Comparison of ENCODE assay signal across 18 cellular contexts in the genomic region with DNA sequence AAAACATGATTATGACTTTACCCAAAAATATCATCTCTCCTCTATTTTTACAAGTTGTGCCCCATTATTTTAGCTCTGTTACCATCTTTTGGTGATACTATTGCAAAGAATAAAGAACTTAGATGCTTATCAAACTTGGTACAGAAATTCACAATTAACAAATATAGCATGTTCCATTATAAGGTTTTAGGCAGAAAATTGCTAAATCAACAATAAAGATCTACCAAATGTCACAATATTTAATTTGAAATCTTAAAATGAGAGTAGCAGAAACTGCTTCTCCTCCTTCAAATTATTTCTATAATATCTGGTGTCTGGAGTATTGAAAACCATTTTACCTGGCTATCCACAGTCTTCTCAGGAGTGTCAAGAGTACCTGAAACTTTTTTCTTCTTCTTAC. TPM values are rescaled to one million over a fixed set of nuclear protein-coding genes. Genes with fewer than 3 reads are reported as not detected.
DNase-seq lines count a peak whose midpoint lies in the region; ATAC-seq and TF ChIP-seq lines count a peak whose summit lies in the region.
"Had no signal": no experiment of that assay in that cellular context is flagged by ENCODE, and none has a peak within 500 bp of the region (broad histone marks: within the 10 kb centered on the region; RNA-seq: fewer than 3 reads in every experiment).

No MANE protein-coding gene starts in this region.

- H3K27ac ChIP-seq in left ventricle myocardium inferior (replicated peaks) (peak overlapping the region; percentile 47), heart right ventricle (no peak overlapping the region), thyroid gland (no peak overlapping the region)
- H3K27ac ChIP-seq in CD8-positive, alpha-beta T cell (ENCODE audit: low read depth, low read length), result no peak overlapping the region
- H3K27ac ChIP-seq: BLaER1 had no signal

- peaks cover 47% of the 10 kb centered on the region for H3K36me3 Mint-ChIP-seq in activated CD8-positive, alpha-beta T cell treated with anti-CD3 and anti-CD28 coated beads for 36 hours (ENCODE audit: low read depth)
- H3K36me3 Mint-ChIP-seq in activated CD8-positive, alpha-beta T cell treated with anti-CD3 and anti-CD28 coated beads, Interleukin-2, amount 10 ng/mL, durations not matched to agents 7 days and 5 days (ENCODE audit: low read depth), result peaks cover 55% of the 10 kb centered on the region
- H3K36me3 Mint-ChIP-seq in activated naive CD8-positive, alpha-beta T cell, result peaks cover 11% of the 10 kb centered on the region
- peaks cover 67% of the 10 kb centered on the region for H3K36me3 Mint-ChIP-seq in CD8-positive, alpha-beta T cell

- POLR2A ChIA-PET in activated CD8-positive, alpha-beta T cell treated with anti-CD3 and anti-CD28 coated beads for 36 hours (lab: Charles Lee), result interaction anchor here (1.8 kb wide), 1 partner anchor 8 kb away, joined by 7 read pairs; the partner anchor contains the start of gene NIFK
- POLR2A ChIA-PET in activated CD8-positive, alpha-beta T cell treated with anti-CD3 and anti-CD28 coated beads, Interleukin-2, amount 10 ng/mL, durations not matched to agents 7 days and 5 days (lab: Charles Lee), result no interaction called here
- POLR2A ChIA-PET in CD8-positive, alpha-beta T cell (lab: Charles Lee), result no interaction called here

- no peaks in the 10 kb centered on the region for H3K9me3 ChIP-seq in left ventricle myocardium inferior (replicated peaks)
- no peaks in the 10 kb centered on the region for H3K9me3 ChIP-seq in heart right ventricle
- no peaks in the 10 kb centered on the region for H3K9me3 ChIP-seq in thyroid gland
- H3K9me3 ChIP-seq in CD8-positive, alpha-beta T cell (ENCODE audit: low read length), result no peaks in the 10 kb centered on the region
- H3K9me3 ChIP-seq: BLaER1 had no signal

- no peak for TF ChIP-seq CTCF in activated CD8-positive, alpha-beta T cell treated with anti-CD3 and anti-CD28 coated beads for 36 hours (IDR thresholded peaks at IDR 0.05)
- TF ChIP-seq CTCF in left ventricle myocardium inferior (IDR thresholded peaks at IDR 0.05; ENCODE audit: borderline replicate concordance) (no peak), heart right ventricle (IDR thresholded peaks at IDR 0.05) (no peak), thyroid gland (IDR thresholded peaks at IDR 0.05) (no peak)
- TF ChIP-seq CTCF in CD8-positive, alpha-beta T cell (IDR thresholded peaks at IDR 0.05), result no peak

- no peaks in the 10 kb centered on the region for H3K9me3 Mint-ChIP-seq in activated CD8-positive, alpha-beta T cell treated with anti-CD3 and anti-CD28 coated beads for 36 hours
- H3K9me3 Mint-ChIP-seq in activated CD8-positive, alpha-beta T cell treated with anti-CD3 and anti-CD28 coated beads, Interleukin-2, amount 10 ng/mL, durations not matched to agents 7 days and 5 days (ENCODE audit: insufficient read depth), result no peaks in the 10 kb centered on the region
- H3K9me3 Mint-ChIP-seq in activated naive CD8-positive, alpha-beta T cell (ENCODE audit: low read depth), result no peaks in the 10 kb centered on the region
- no peaks in the 10 kb centered on the region for H3K9me3 Mint-ChIP-seq in CD8-positive, alpha-beta T cell
- H3K9me3 Mint-ChIP-seq: CD4-positive, CD25-positive, alpha-beta regulatory T cell had no signal

- H3K4me3 ChIP-seq in left ventricle myocardium inferior, result no peak overlapping the region
- H3K4me3 ChIP-seq in heart right ventricle, result no peak overlapping the region
- no peak overlapping the region for H3K4me3 ChIP-seq in thyroid gland (replicated peaks in 1 of 3)
- no peak overlapping the region for H3K4me3 ChIP-seq in CD8-positive, alpha-beta T cell (ENCODE audit: low read depth, low read length)
- H3K4me3 ChIP-seq: BLaER1 had no signal

- no peaks in the 10 kb centered on the region for H3K27me3 Mint-ChIP-seq in activated CD8-positive, alpha-beta T cell treated with anti-CD3 and anti-CD28 coated beads for 36 hours
- no peaks in the 10 kb centered on the region for H3K27me3 Mint-ChIP-seq in activated CD8-positive, alpha-beta T cell treated with anti-CD3 and anti-CD28 coated beads, Interleukin-2, amount 10 ng/mL, durations not matched to agents 7 days and 5 days (ENCODE audit: low read depth)
- H3K27me3 Mint-ChIP-seq in activated naive CD8-positive, alpha-beta T cell, result no peaks in the 10 kb centered on the region
- no peaks in the 10 kb centered on the region for H3K27me3 Mint-ChIP-seq in CD8-positive, alpha-beta T cell (ENCODE audit: low read depth)
- H3K27me3 Mint-ChIP-seq: CD4-positive, CD25-positive, alpha-beta regulatory T cell had no signal

- H3K4me3 Mint-ChIP-seq in activated CD8-positive, alpha-beta T cell treated with anti-CD3 and anti-CD28 coated beads for 36 hours, result no peak overlapping the region
- no peak overlapping the region for H3K4me3 Mint-ChIP-seq in activated CD8-positive, alpha-beta T cell treated with anti-CD3 and anti-CD28 coated beads, Interleukin-2, amount 10 ng/mL, durations not matched to agents 7 days and 5 days
- H3K4me3 Mint-ChIP-seq in activated naive CD8-positive, alpha-beta T cell, result no peak overlapping the region
- H3K4me3 Mint-ChIP-seq in CD8-positive, alpha-beta T cell, result no peak overlapping the region
- H3K4me3 Mint-ChIP-seq: CD4-positive, CD25-positive, alpha-beta regulatory T cell had no signal

- no peak for ATAC-seq in activated CD8-positive, alpha-beta T cell treated with anti-CD3 and anti-CD28 coated beads for 36 hours
- ATAC-seq in activated CD8-positive, alpha-beta T cell treated with anti-CD3 and anti-CD28 coated beads, Interleukin-2, amount 10 ng/mL, durations not matched to agents 7 days and 5 days, result no peak
- ATAC-seq in heart right ventricle, result no peak
- ATAC-seq in CD8-positive, alpha-beta T cell, result no peak
- ATAC-seq: PC-3 had no signal

- intact Hi-C loops in activated CD8-positive, alpha-beta T cell treated with anti-CD3 and anti-CD28 coated beads for 36 hours (cut with micrococcal nuclease), result no loop called here
- intact Hi-C loops in left ventricle myocardium inferior (cut with micrococcal nuclease), result no loop called here
- intact Hi-C loops in heart right ventricle (cut with DNase I), result loop anchor here in 1 of 10 donors (10.0 kb wide), 1 partner anchor 323 kb away; no protein-coding TSS in a partner anchor
- intact Hi-C loops in thyroid gland (cut with DNase I), result no loop called here
- intact Hi-C loops in CD8-positive, alpha-beta T cell (cut with DNase I, micrococcal nuclease), result no loop called here

- H3K4me1 ChIP-seq in left ventricle myocardium inferior (peaks cover 4% of the 10 kb centered on the region), heart right ventricle (peaks cover 0 to 3% (median 0%) of the 10 kb centered on the region in 9 donors), thyroid gland (no peaks in the 10 kb centered on the region)
- H3K4me1 ChIP-seq in CD8-positive, alpha-beta T cell (ENCODE audit: insufficient read depth, low read length), result no peaks in the 10 kb centered on the region
- H3K4me1 ChIP-seq: BLaER1 had no signal

- CTCF ChIA-PET in activated CD8-positive, alpha-beta T cell treated with anti-CD3 and anti-CD28 coated beads for 36 hours (lab: Charles Lee), result interaction anchor here (0.6 to 2.7 kb wide), 3 partner anchors 10 to 132 kb away, joined by 3 to 7 read pairs (median 6); no protein-coding TSS in a partner anchor
- CTCF ChIA-PET in activated CD8-positive, alpha-beta T cell treated with anti-CD3 and anti-CD28 coated beads, Interleukin-2, amount 10 ng/mL, durations not matched to agents 7 days and 5 days (lab: Charles Lee), result no interaction called here
- CTCF ChIA-PET in CD8-positive, alpha-beta T cell (lab: Charles Lee), result interaction anchor here (1.4 kb wide), 1 partner anchor 66 kb away, joined by 3 read pairs; no protein-coding TSS in a partner anchor

- no peaks in the 10 kb centered on the region for H3K27me3 ChIP-seq in left ventricle myocardium inferior (ENCODE audit: low read depth)
- H3K27me3 ChIP-seq in heart right ventricle, result no peaks in the 10 kb centered on the region
- no peaks in the 10 kb centered on the region for H3K27me3 ChIP-seq in thyroid gland
- H3K27me3 ChIP-seq in CD8-positive, alpha-beta T cell (ENCODE audit: insufficient read depth, low read length), result no peaks in the 10 kb centered on the region
- H3K27me3 ChIP-seq: BLaER1 had no signal

- DNase-seq in activated CD8-positive, alpha-beta T cell treated with anti-CD3 and anti-CD28 coated beads for 36 hours, result no peak
- DNase-seq in activated CD8-positive, alpha-beta T cell treated with anti-CD3 and anti-CD28 coated beads, Interleukin-2, amount 10 ng/mL, durations not matched to agents 7 days and 5 days, result no peak
- DNase-seq in left ventricle myocardium inferior, result no peak
- no peak for DNase-seq in heart right ventricle
- DNase-seq in thyroid gland, result no peak
- DNase-seq in CD8-positive, alpha-beta T cell, result no peak
- DNase-seq: CD4-positive, CD25-positive, alpha-beta regulatory T cell; COR-L47; DMS53; KBM-7; NCI-H2029; NCI-H446 treated with DMSO at 0.1 percent for 48 hours; NCI-H526; NCI-H82; NK-92 treated with Interleukin-12 subunit alpha and Interleukin-12 subunit beta, amount 100 ng/mL, for 24 hours; PC-3 had no signal

- peaks cover 34% of the 10 kb centered on the region for H3K4me1 Mint-ChIP-seq in activated CD8-positive, alpha-beta T cell treated with anti-CD3 and anti-CD28 coated beads for 36 hours (ENCODE audit: low read depth)
- H3K4me1 Mint-ChIP-seq in activated CD8-positive, alpha-beta T cell treated with anti-CD3 and anti-CD28 coated beads, Interleukin-2, amount 10 ng/mL, durations not matched to agents 7 days and 5 days (ENCODE audit: low read depth), result peaks cover 22% of the 10 kb centered on the region
- peaks cover 32% of the 10 kb centered on the region for H3K4me1 Mint-ChIP-seq in activated naive CD8-positive, alpha-beta T cell (ENCODE audit: low read depth)
- H3K4me1 Mint-ChIP-seq in CD8-positive, alpha-beta T cell (ENCODE audit: low read depth), result peaks cover 15% of the 10 kb centered on the region

- H3K27ac Mint-ChIP-seq in activated CD8-positive, alpha-beta T cell treated with anti-CD3 and anti-CD28 coated beads for 36 hours, result peak overlapping the region; percentile 85
- no peak overlapping the region for H3K27ac Mint-ChIP-seq in activated CD8-positive, alpha-beta T cell treated with anti-CD3 and anti-CD28 coated beads, Interleukin-2, amount 10 ng/mL, durations not matched to agents 7 days and 5 days
- peak overlapping the region; percentile 72 for H3K27ac Mint-ChIP-seq in activated naive CD8-positive, alpha-beta T cell
- no peak overlapping the region for H3K27ac Mint-ChIP-seq in CD8-positive, alpha-beta T cell

- H3K36me3 ChIP-seq in left ventricle myocardium inferior, result peaks cover 66% of the 10 kb centered on the region
- H3K36me3 ChIP-seq in heart right ventricle, result peaks cover 0 to 76% (median 32%) of the 10 kb centered on the region in 9 donors
- peaks cover 32 to 40% of the 10 kb centered on the region in 2 donors for H3K36me3 ChIP-seq in thyroid gland
- peaks cover 32% of the 10 kb centered on the region for H3K36me3 ChIP-seq in CD8-positive, alpha-beta T cell (ENCODE audit: insufficient read depth, low read length)

- no peak for TF ChIP-seq POLR2A in thyroid gland (IDR thresholded peaks at IDR 0.05)

RNA-seq across cellular contexts. Expression of gene NIFK, which starts 8.7 kb away (rescaled TPM):
- total RNA-seq in activated CD8-positive, alpha-beta T cell treated with anti-CD3 and anti-CD28 coated beads for 36 hours, result 100 to 1,000 TPM; 115 to 134 TPM
- total RNA-seq in activated CD8-positive, alpha-beta T cell treated with anti-CD3 and anti-CD28 coated beads, Interleukin-2, amount 10 ng/mL, durations not matched to agents 7 days and 5 days, result 10 to 100 TPM; 79.8 to 80.1 TPM
- total RNA-seq in left ventricle myocardium inferior (22.8 TPM), heart right ventricle (10 to 100 TPM; 20.8 to 29.7 (median 24.7) TPM), thyroid gland (10 to 100 TPM; 19.1 to 72.2 (median 35.4) TPM)
- polyA plus RNA-seq in heart right ventricle, result 10 to 100 TPM; 31.2 to 37.6 TPM
- 10 to 100 TPM; 43.0 to 49.6 TPM for total RNA-seq in CD8-positive, alpha-beta T cell

RNA-seq across cellular contexts. Expression of gene TSN, which starts 27.5 kb away (rescaled TPM):
- total RNA-seq in activated CD8-positive, alpha-beta T cell treated with anti-CD3 and anti-CD28 coated beads for 36 hours, result 10 to 100 TPM; 55.9 to 58.1 TPM
- total RNA-seq in activated CD8-positive, alpha-beta T cell treated with anti-CD3 and anti-CD28 coated beads, Interleukin-2, amount 10 ng/mL, durations not matched to agents 7 days and 5 days, result 10 to 100 TPM; 55.4 to 57.9 TPM
- total RNA-seq in left ventricle myocardium inferior (42.6 TPM), heart right ventricle (10 to 100 TPM; 32.5 to 54.4 (median 48.7) TPM), thyroid gland (10 to 100 TPM; 41.4 to 50.8 (median 43.0) TPM)
- 10 to 100 TPM; 15.3 to 25.8 TPM for polyA plus RNA-seq in heart right ventricle
- total RNA-seq in CD8-positive, alpha-beta T cell, result 10 to 100 TPM; 66.8 to 75.2 TPM

Comparison
In these comparisons a context has a peak if more than half of its experiments do, and no peak if none do; other contexts are left out.
1. H3K27ac Mint-ChIP-seq: peak in activated CD8-positive, alpha-beta T cell treated with anti-CD3 and anti-CD28 coated beads for 36 hours (single experiment) and activated naive CD8-positive, alpha-beta T cell (single experiment); none in activated CD8-positive, alpha-beta T cell treated with anti-CD3 and anti-CD28 coated beads, Interleukin-2, amount 10 ng/mL, durations not matched to agents 7 days and 5 days (single experiment) and CD8-positive, alpha-beta T cell (single experiment).